1 cellular context compared by ENCODE assay signal in the genomic region with DNA sequence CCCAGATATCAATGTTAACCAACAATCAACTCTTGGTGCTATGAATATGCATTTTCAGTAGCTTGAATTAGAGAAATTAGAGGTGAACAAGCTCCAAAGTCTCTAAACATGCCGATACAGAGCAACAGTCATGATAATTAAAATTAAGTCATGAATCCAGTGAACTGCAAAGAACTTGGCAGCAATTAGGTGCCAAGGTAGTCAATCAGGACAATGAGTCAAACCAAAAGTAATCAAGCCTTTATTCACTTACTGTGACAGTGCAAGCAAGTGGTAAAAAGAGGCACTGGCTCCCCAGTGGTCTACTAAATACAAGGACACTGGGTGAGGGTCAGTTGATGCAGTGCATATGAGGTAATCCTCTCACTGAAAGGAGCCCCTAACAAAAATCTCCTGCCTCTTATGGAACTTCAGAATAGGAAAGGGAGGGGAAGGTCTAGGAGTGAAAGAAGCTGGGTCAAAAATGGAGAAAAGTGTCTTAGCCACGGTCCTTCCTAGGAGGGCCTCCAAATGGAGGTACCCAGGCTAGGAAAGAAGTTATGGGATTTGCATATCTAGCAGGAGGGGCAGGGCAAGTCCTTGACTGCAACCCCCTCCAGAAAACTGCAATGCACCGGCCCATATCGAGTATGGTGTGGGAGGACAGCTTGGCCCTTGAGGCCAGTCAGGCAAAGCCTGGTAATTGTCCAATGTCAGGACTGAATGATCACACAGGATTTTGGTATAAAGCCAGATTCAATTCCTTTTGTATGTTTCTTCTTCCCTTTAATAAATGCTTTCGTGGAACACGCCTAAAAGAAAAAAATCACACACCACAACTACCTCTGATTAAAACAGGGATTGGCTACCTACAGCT.
TF ChIP-seq lines count a peak whose summit lies in the region.

No MANE protein-coding gene starts in this region.

TF ChIP-seq in HepG2, 621 proteins besides CTCF, POLR2A, EP300 and RAD21:
- TF ChIP-seq ZNF441 (CRISPR knock-in tag; IDR thresholded peaks at IDR 0.05; ENCODE audit: borderline replicate concordance) (no peak), ZNF121 (CRISPR knock-in tag; IDR thresholded peaks at IDR 0.05) (no peak), ZNF205 (CRISPR knock-in tag; IDR thresholded peaks at IDR 0.05) (no peak), JUNB (CRISPR knock-in tag; IDR thresholded peaks at IDR 0.05; ENCODE audit: borderline replicate concordance) (no peak), CCAR2 (optimal IDR thresholded peaks at IDR 0.05; ENCODE audit: low read depth, low read length) (no peak), RBFOX2 (IDR thresholded peaks at IDR 0.05; ENCODE audit: low read depth, low read length) (no peak), HDAC6 (IDR thresholded peaks at IDR 0.05; ENCODE audit: low read depth, low read length) (no peak), ZNF546 (CRISPR knock-in tag; conservative IDR thresholded peaks at IDR 0.05) (no peak)
